In genomic region chr14:73573034-73573433, GRCh38 we compare ENCODE assay signal across 7 cellular contexts. TPM values are rescaled to one million over a fixed set of nuclear protein-coding genes. Genes with fewer than 3 reads are reported as not detected.
"Had no signal": no experiment of that assay in that cellular context is flagged by ENCODE, and none has a peak within 500 bp of the region (broad histone marks: within the 10 kb centered on the region; RNA-seq: fewer than 3 reads in every experiment).

No MANE protein-coding gene starts in this region.

RNA-seq across cellular contexts. Expression of gene HEATR4, which starts 14.3 kb away (rescaled TPM):
- total RNA-seq: LHCN-M2, OCI-LY7, SJSA1 had no signal
- polyA plus RNA-seq: SK-N-SH had no signal

RNA-seq across cellular contexts. Expression of gene ACOT4, which starts 18.6 kb away (rescaled TPM):
- total RNA-seq: MCF 10A, OCI-LY7 had no signal

RNA-seq across cellular contexts. Expression of gene ACOT6, which starts 39.3 kb away (rescaled TPM):
- total RNA-seq: LHCN-M2, MCF 10A, OCI-LY7, Peyer's patch, Right ventricle myocardium superior, SJSA1 had no signal
- polyA plus RNA-seq: SK-N-SH had no signal
